In the genomic region with DNA sequence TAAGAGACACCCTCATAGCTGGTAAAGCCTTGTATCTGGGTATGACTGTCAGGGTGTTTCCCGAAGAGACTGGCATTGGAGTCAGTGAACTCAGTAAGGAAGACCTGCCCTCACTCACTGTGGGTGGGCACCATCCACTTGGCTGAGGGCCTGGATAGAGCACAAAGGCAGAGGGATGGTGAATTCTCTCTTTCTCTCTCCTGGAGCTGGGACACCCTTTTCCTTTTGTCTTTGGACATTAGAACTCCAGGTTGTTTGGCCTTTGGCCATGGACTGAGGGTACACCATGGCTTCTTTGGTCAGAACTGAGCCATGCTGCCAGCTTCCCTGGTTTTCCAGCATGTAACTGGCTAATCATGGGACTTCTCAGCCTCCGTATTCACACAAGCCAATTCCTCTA, we compare ENCODE assay signal across 18 cellular contexts. TPM values are rescaled to one million over a fixed set of nuclear protein-coding genes. Genes with fewer than 3 reads are reported as not detected.
DNase-seq lines count a peak whose midpoint lies in the region; ATAC-seq and TF ChIP-seq lines count a peak whose summit lies in the region.
"Had no signal": no experiment of that assay in that cellular context is flagged by ENCODE, and none has a peak within 500 bp of the region (broad histone marks: within the 10 kb centered on the region; RNA-seq: fewer than 3 reads in every experiment).

No MANE protein-coding gene starts in this region.

- H3K27me3 Mint-ChIP-seq in activated CD8-positive, alpha-beta memory T cell treated with anti-CD3 and anti-CD28 coated beads, Interleukin-2, amount 10 ng/mL, durations not matched to agents 7 days and 5 days = peaks cover 7% of the 10 kb centered on the region
- H3K27me3 Mint-ChIP-seq: CD4-positive, alpha-beta T cell; IgD-negative memory B cell had no signal

- no peak for ATAC-seq in activated CD8-positive, alpha-beta memory T cell treated with anti-CD3 and anti-CD28 coated beads, Interleukin-2, amount 10 ng/mL, durations not matched to agents 7 days and 5 days
- peak; percentile 43 for ATAC-seq in stimulated activated effector memory CD8-positive, alpha-beta T cell treated with anti-CD3 and anti-CD28 coated beads, Interleukin-12 subunit alpha, Interleukin-12 subunit beta, amount 100 ng/mL, for 72 hours
- ATAC-seq: A549, GM12878, HepG2 had no signal

- H3K36me3 Mint-ChIP-seq in activated CD8-positive, alpha-beta memory T cell treated with anti-CD3 and anti-CD28 coated beads, Interleukin-2, amount 10 ng/mL, durations not matched to agents 7 days and 5 days = no peaks in the 10 kb centered on the region
- H3K36me3 Mint-ChIP-seq in stimulated activated effector memory CD8-positive, alpha-beta T cell treated with anti-CD3 and anti-CD28 coated beads, Interleukin-12 subunit alpha, Interleukin-12 subunit beta, amount 100 ng/mL, for 72 hours = no peaks in the 10 kb centered on the region
- H3K36me3 Mint-ChIP-seq: IgD-negative memory B cell had no signal

- no peak overlapping the region for H3K4me3 Mint-ChIP-seq in activated CD8-positive, alpha-beta memory T cell treated with anti-CD3 and anti-CD28 coated beads, Interleukin-2, amount 10 ng/mL, durations not matched to agents 7 days and 5 days
- H3K4me3 Mint-ChIP-seq in stimulated activated effector memory CD8-positive, alpha-beta T cell treated with anti-CD3 and anti-CD28 coated beads, Interleukin-12 subunit alpha, Interleukin-12 subunit beta, amount 100 ng/mL, for 72 hours = no peak overlapping the region
- H3K4me3 Mint-ChIP-seq: CD4-positive, alpha-beta T cell; H9; IgD-negative memory B cell had no signal

- POLR2A ChIA-PET in HEK293T (lab: Yijun Ruan, JAX) = no interaction called here

- peaks cover 23% of the 10 kb centered on the region for H3K4me1 Mint-ChIP-seq in activated CD8-positive, alpha-beta memory T cell treated with anti-CD3 and anti-CD28 coated beads, Interleukin-2, amount 10 ng/mL, durations not matched to agents 7 days and 5 days
- peaks cover 17% of the 10 kb centered on the region for H3K4me1 Mint-ChIP-seq in stimulated activated effector memory CD8-positive, alpha-beta T cell treated with anti-CD3 and anti-CD28 coated beads, Interleukin-12 subunit alpha, Interleukin-12 subunit beta, amount 100 ng/mL, for 72 hours

- CTCF ChIA-PET in activated CD8-positive, alpha-beta memory T cell treated with anti-CD3 and anti-CD28 coated beads, Interleukin-2, amount 10 ng/mL, durations not matched to agents 7 days and 5 days (lab: Charles Lee) = interaction anchor here (1.2 to 9.2 kb wide), 3 partner anchors 11 to 109 kb away, joined by 3 to 186 read pairs (median 5); no protein-coding TSS in a partner anchor
- CTCF ChIA-PET in HEK293T (lab: Yijun Ruan, JAX) = no interaction called here

- no peaks in the 10 kb centered on the region for H3K9me3 Mint-ChIP-seq in activated CD8-positive, alpha-beta memory T cell treated with anti-CD3 and anti-CD28 coated beads, Interleukin-2, amount 10 ng/mL, durations not matched to agents 7 days and 5 days (ENCODE audit: low read depth)
- no peaks in the 10 kb centered on the region for H3K9me3 Mint-ChIP-seq in stimulated activated effector memory CD8-positive, alpha-beta T cell treated with anti-CD3 and anti-CD28 coated beads, Interleukin-12 subunit alpha, Interleukin-12 subunit beta, amount 100 ng/mL, for 72 hours
- H3K9me3 Mint-ChIP-seq: CD4-positive, alpha-beta T cell; H9; IgD-negative memory B cell had no signal

- peak; percentile 37 for DNase-seq in activated CD8-positive, alpha-beta memory T cell treated with anti-CD3 and anti-CD28 coated beads, Interleukin-2, amount 10 ng/mL, durations not matched to agents 7 days and 5 days
- no peak for DNase-seq in activated CD8-positive, alpha-beta memory T cell treated with anti-CD3 and anti-CD28 coated beads for 24 hours
- peak; percentile 27 for DNase-seq in globus pallidus (ENCODE audit: low spot score)
- peak; percentile 50 for DNase-seq in midbrain (lab: John Stamatoyannopoulos, UW)
- no peak for DNase-seq in stimulated activated effector memory CD8-positive, alpha-beta T cell treated with anti-CD3 and anti-CD28 coated beads, Interleukin-12 subunit alpha, Interleukin-12 subunit beta, amount 100 ng/mL, for 72 hours (ENCODE audit: low spot score in 2 of 2)
- DNase-seq in HEK293T (ENCODE audit: extremely low spot score) = no peak
- DNase-seq in NCI-H1417 treated with DMSO at 0.1 percent for 48 hours (lab: John Stamatoyannopoulos, UW) = no peak
- DNase-seq in GM19238 (ENCODE audit: insufficient read length, low spot score) = no peak
- DNase-seq: AML-193; Caco-2; CD4-positive, alpha-beta T cell; DMS79 treated with DMSO at 0.1 percent for 48 hours; GOT3; H9 had no signal

- H3K27ac Mint-ChIP-seq in activated CD8-positive, alpha-beta memory T cell treated with anti-CD3 and anti-CD28 coated beads, Interleukin-2, amount 10 ng/mL, durations not matched to agents 7 days and 5 days = no peak overlapping the region
- H3K27ac Mint-ChIP-seq in stimulated activated effector memory CD8-positive, alpha-beta T cell treated with anti-CD3 and anti-CD28 coated beads, Interleukin-12 subunit alpha, Interleukin-12 subunit beta, amount 100 ng/mL, for 72 hours = no peak overlapping the region
- H3K27ac Mint-ChIP-seq: CD4-positive, alpha-beta T cell; H9; IgD-negative memory B cell had no signal

TF ChIP-seq in HEK293T, 16 proteins besides CTCF, POLR2A, EP300 and RAD21:
- no peak for TF ChIP-seq ZNF384 (IDR thresholded peaks at IDR 0.05)

RNA-seq across cellular contexts. Expression of gene CEACAM1, which starts 4.6 kb away (rescaled TPM):
- 10 to 100 TPM; 30.0 to 37.0 TPM for total RNA-seq in activated CD8-positive, alpha-beta memory T cell treated with anti-CD3 and anti-CD28 coated beads, Interleukin-2, amount 10 ng/mL, durations not matched to agents 7 days and 5 days

Comparison
In these comparisons a context has a peak if more than half of its experiments do, and no peak if none do; other contexts are left out.
1. DNase-seq: peak in activated CD8-positive, alpha-beta memory T cell treated with anti-CD3 and anti-CD28 coated beads, Interleukin-2, amount 10 ng/mL, durations not matched to agents 7 days and 5 days (single experiment), globus pallidus (single experiment) and midbrain (single experiment); none in activated CD8-positive, alpha-beta memory T cell treated with anti-CD3 and anti-CD28 coated beads for 24 hours (single experiment), stimulated activated effector memory CD8-positive, alpha-beta T cell treated with anti-CD3 and anti-CD28 coated beads, Interleukin-12 subunit alpha, Interleukin-12 subunit beta, amount 100 ng/mL, for 72 hours (0 of 2), HEK293T (single experiment), NCI-H1417 treated with DMSO at 0.1 percent for 48 hours (single experiment) and GM19238 (single experiment).